In genomic region chr19:2775556-2776430, GRCh38 we compare ENCODE assay signal across 8 cellular contexts. TPM values are rescaled to one million over a fixed set of nuclear protein-coding genes. Genes with fewer than 3 reads are reported as not detected.
DNase-seq lines count a peak whose midpoint lies in the region; ATAC-seq and TF ChIP-seq lines count a peak whose summit lies in the region.

No MANE protein-coding gene starts in this region.

- POLR2A ChIA-PET in OCI-LY7 (lab: Charles Lee): no interaction called here

- no peak overlapping the region for H3K27ac ChIP-seq in OCI-LY7 (ENCODE audit: low read depth, low read length, poor library complexity, severe bottlenecking)

- intact Hi-C loops in OCI-LY7 (cut with micrococcal nuclease; ENCODE audit: unreplicated experiment): no loop called here

- H2AFZ ChIP-seq in OCI-LY7 (ENCODE audit: low read length): no peak overlapping the region

- no peak for ATAC-seq in GM18868 (IDR thresholded peaks at IDR 0.05; ENCODE audit: unreplicated experiment)

- H3K4me1 ChIP-seq in mononuclear cell (ENCODE audit: insufficient read depth, low read length) (peaks cover 21% of the 10 kb centered on the region), OCI-LY7 (ENCODE audit: insufficient read depth, low read length, poor library complexity, severe bottlenecking) (peaks cover 28% of the 10 kb centered on the region), HAP-1 (no peaks in the 10 kb centered on the region)

- 0 out of 2 replicates have a peak overlapping the region, but pooled peaks have one; percentile 4 for H3K4me3 ChIP-seq in GM06990 (replicated peaks; ENCODE audit: low read depth, low read length)
- H3K4me3 ChIP-seq in cardiac fibroblast (replicated peaks in 1 of 2; ENCODE audit: low read depth in 2 of 2, low read length in 2 of 2): peak overlapping the region in 1 of 2 donors; percentile 33
- peak overlapping the region; percentile 24 for H3K4me3 ChIP-seq in mononuclear cell (ENCODE audit: low read length)
- no peak overlapping the region for H3K4me3 ChIP-seq in OCI-LY7 (ENCODE audit: low read depth, low read length, poor library complexity, severe bottlenecking)
- no peak overlapping the region for H3K4me3 ChIP-seq in HAP-1

- CTCF ChIA-PET in OCI-LY7 (lab: Charles Lee; ENCODE audit: unreplicated experiment): no interaction called here

- H3K36me3 ChIP-seq in GM06990 (ENCODE audit: control insufficient read depth, insufficient read depth, low read length): peaks cover 6% of the 10 kb centered on the region
- H3K36me3 ChIP-seq in OCI-LY7 (ENCODE audit: insufficient read depth, low read length): peaks cover 69% of the 10 kb centered on the region
- H3K36me3 ChIP-seq in HAP-1 (replicated peaks): peaks cover 35% of the 10 kb centered on the region

- no peaks in the 10 kb centered on the region for H3K9me2 ChIP-seq in OCI-LY7 (ENCODE audit: insufficient read depth, low read length)

- H3K9me3 ChIP-seq in mononuclear cell (ENCODE audit: low read depth, low read length) (no peaks in the 10 kb centered on the region), OCI-LY7 (ENCODE audit: low read length) (no peaks in the 10 kb centered on the region), HAP-1 (no peaks in the 10 kb centered on the region)

- no TSS peak for BruUV-seq in OCI-LY7 (replicated peaks; lab: Mats Ljungman, UMichigan)

- DNase-seq in GM06990 (ENCODE audit: extremely low read depth, insufficient read length) (no peak), cardiac fibroblast (ENCODE audit: low read depth in 2 of 2) (peak; percentile 39 to 72), OCI-LY7 (ENCODE audit: low spot score) (no peak), HAP-1 (ENCODE audit: low spot score in 2 of 2) (no peak)
- peak; percentile 68 for DNase-seq in activated CD4-positive, CD25-positive, alpha-beta regulatory T cell treated with anti-CD3 and anti-CD28 coated beads, Interleukin-2, amount 50 U/mL, for 72 hours
- peak; percentile 20 to 33 for DNase-seq in stimulated activated CD8-positive, alpha-beta memory T cell treated with anti-CD3 and anti-CD28 coated beads, Interleukin-7, amount 100 ng/mL, for 1 hour (ENCODE audit: low read depth in 2 of 2)

- in situ Hi-C loops in HAP-1 (cut with MboI; ENCODE audit: low sequenced_read_pairs): no loop called here

- peaks cover 92% of the 10 kb centered on the region for H3K79me2 ChIP-seq in OCI-LY7 (ENCODE audit: insufficient read depth, low read depth, low read length)

- H3K27me3 ChIP-seq in GM06990 (replicated peaks; ENCODE audit: control insufficient read depth, insufficient read depth, low read length): no peaks in the 10 kb centered on the region
- no peaks in the 10 kb centered on the region for H3K27me3 ChIP-seq in mononuclear cell (ENCODE audit: insufficient read depth, low read length)
- H3K27me3 ChIP-seq in HAP-1 (ENCODE audit: low read depth): no peaks in the 10 kb centered on the region

- TF ChIP-seq CTCF in GM06990 (IDR thresholded peaks at IDR 0.05; ENCODE audit: insufficient read depth, low read length, poor library complexity, severe bottlenecking) (no peak), cardiac fibroblast (IDR thresholded peaks at IDR 0.05; ENCODE audit: low read depth, low read length) (no peak), OCI-LY7 (conservative IDR thresholded peaks at IDR 0.05; ENCODE audit: low read length) (no peak)

- no peak overlapping the region for H3K4me2 ChIP-seq in OCI-LY7 (ENCODE audit: low read length)

- H4K20me1 ChIP-seq in OCI-LY7 (ENCODE audit: insufficient read depth, low read length): peaks cover 18% of the 10 kb centered on the region

RNA-seq across cellular contexts. Expression of gene SGTA, which starts 7.3 kb away (rescaled TPM):
- total RNA-seq in mononuclear cell (23.0 TPM), OCI-LY7 (2022) (68.2 and 70.9 TPM in 2 replicates)
- 67.5 and 82.4 TPM in 2 replicates for total RNA-seq in OCI-LY7 (2014; rRNA removed; shearing (Covaris generic))

RNA-seq across cellular contexts. Expression of gene THOP1, which starts 9.5 kb away (rescaled TPM):
- total RNA-seq in mononuclear cell (15.4 TPM), OCI-LY7 (2022) (140 and 170 TPM in 2 replicates)
- 191 and 217 TPM in 2 replicates for total RNA-seq in OCI-LY7 (2014; rRNA removed; shearing (Covaris generic))

RNA-seq across cellular contexts. Expression of gene SLC39A3, which starts 36.0 kb away (rescaled TPM):
- total RNA-seq in mononuclear cell (11.5 TPM), OCI-LY7 (2022) (38.6 and 46.8 TPM in 2 replicates)
- 33.3 and 45.6 TPM in 2 replicates for total RNA-seq in OCI-LY7 (2014; rRNA removed; shearing (Covaris generic))

RNA-seq across cellular contexts. Expression of gene ZNF554, which starts 43.9 kb away (rescaled TPM):
- total RNA-seq in mononuclear cell: 1.8 TPM
- total RNA-seq in OCI-LY7 (2014; rRNA removed; shearing (Covaris generic)): 1.6 and 4.4 TPM in 2 replicates
- total RNA-seq in OCI-LY7 (2022): 3.7 and 3.9 TPM in 2 replicates

RNA-seq across cellular contexts. Expression of gene DIRAS1, which starts 54.6 kb away (rescaled TPM):
- total RNA-seq in mononuclear cell (1.2 TPM), OCI-LY7 (2022) (0.52 TPM in 1 of 2 replicates, not detected in the other)
- 0.10 TPM in 1 of 2 replicates, not detected in the other for total RNA-seq in OCI-LY7 (2014; rRNA removed; shearing (Covaris generic))

Comparison
In these comparisons a context has a peak if more than half of its experiments do, and no peak if none do; other contexts are left out.
1. DNase-seq: peak in activated CD4-positive, CD25-positive, alpha-beta regulatory T cell treated with anti-CD3 and anti-CD28 coated beads, Interleukin-2, amount 50 U/mL, for 72 hours (single experiment), cardiac fibroblast (2 of 2) and stimulated activated CD8-positive, alpha-beta memory T cell treated with anti-CD3 and anti-CD28 coated beads, Interleukin-7, amount 100 ng/mL, for 1 hour (2 of 2); none in GM06990 (single experiment), OCI-LY7 (single experiment) and HAP-1 (0 of 2).
2. H3K4me3 ChIP-seq: peak in GM06990 (single experiment) and mononuclear cell (single experiment); none in OCI-LY7 (single experiment) and HAP-1 (single experiment).